8 cellular contexts compared by ENCODE assay signal in the genomic region with DNA sequence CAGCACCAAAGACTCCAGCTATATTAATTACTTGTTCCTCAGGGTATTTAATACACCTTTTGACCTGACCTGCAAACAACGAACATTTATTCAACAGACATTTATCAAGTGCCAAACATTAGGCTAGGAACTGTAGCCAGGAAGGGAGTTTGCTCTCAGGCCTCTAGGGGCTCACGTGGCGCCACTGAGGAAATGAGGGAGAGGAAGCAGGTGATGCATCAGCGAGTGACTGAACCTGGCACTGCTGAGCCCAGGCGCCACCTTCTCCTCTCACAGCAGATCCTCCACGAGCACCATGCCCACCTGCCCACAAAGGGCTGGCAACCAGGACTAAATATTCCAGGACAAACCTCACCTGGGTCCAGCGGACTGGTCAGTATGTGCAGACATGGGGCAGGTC. TPM values are rescaled to one million over a fixed set of nuclear protein-coding genes. Genes with fewer than 3 reads are reported as not detected.
DNase-seq lines count a peak whose midpoint lies in the region; ATAC-seq lines count a peak whose summit lies in the region.

No MANE protein-coding gene starts in this region.

- no peaks in the 10 kb centered on the region for H3K27me3 Mint-ChIP-seq in activated T-cell treated with anti-CD3 and anti-CD28 coated beads, Interleukin-2, amount 50 U/mL, for 24 hours
- no peaks in the 10 kb centered on the region for H3K27me3 Mint-ChIP-seq in naive thymus-derived CD4-positive, alpha-beta T cell

- POLR2A ChIA-PET in naive thymus-derived CD4-positive, alpha-beta T cell (lab: Charles Lee), result interaction anchor here (0.5 kb wide), 1 partner anchor 50 kb away, joined by 4 read pairs; a partner anchor contains a TSS

- H3K4me3 Mint-ChIP-seq in activated T-cell treated with anti-CD3 and anti-CD28 coated beads, Interleukin-2, amount 50 U/mL, for 24 hours, result no peak overlapping the region
- no peak overlapping the region for H3K4me3 Mint-ChIP-seq in naive thymus-derived CD4-positive, alpha-beta T cell

- in situ Hi-C loops in T47D (cut with HindIII; ENCODE audit: low pct_unique_long_range_greater_than_20kb, low sequenced_read_pairs), result no loop called here

- no peak overlapping the region for H3K4me3 ChIP-seq in naive thymus-derived CD4-positive, alpha-beta T cell (ENCODE audit: low read length)

- H3K27me3 ChIP-seq in naive thymus-derived CD4-positive, alpha-beta T cell (ENCODE audit: control insufficient read depth in 2 of 2, insufficient read depth in 2 of 2, low read length in 2 of 2), result no peaks in the 10 kb centered on the region

- peaks cover 0 to 5% (median 3%) of the 10 kb centered on the region in 3 experiments for H3K9me3 ChIP-seq in naive thymus-derived CD4-positive, alpha-beta T cell (ENCODE audit: control insufficient read depth in 2 of 3, low read length in 3 of 3)

- H3K4me1 ChIP-seq in naive thymus-derived CD4-positive, alpha-beta T cell (ENCODE audit: control insufficient read depth in 2 of 2, insufficient read depth in 2 of 2, low read length in 2 of 2), result peaks cover 0 to 9% of the 10 kb centered on the region in 2 donors

- H3K36me3 Mint-ChIP-seq in activated T-cell treated with anti-CD3 and anti-CD28 coated beads, Interleukin-2, amount 50 U/mL, for 24 hours (ENCODE audit: low read depth), result peaks cover 86% of the 10 kb centered on the region
- H3K36me3 Mint-ChIP-seq in naive thymus-derived CD4-positive, alpha-beta T cell, result peaks cover 17 to 73% (median 53%) of the 10 kb centered on the region in 5 donors

- H3K9me3 Mint-ChIP-seq in activated T-cell treated with anti-CD3 and anti-CD28 coated beads, Interleukin-2, amount 50 U/mL, for 24 hours, result peaks cover 4% of the 10 kb centered on the region
- H3K9me3 Mint-ChIP-seq in naive thymus-derived CD4-positive, alpha-beta T cell, result peaks cover 0 to 20% (median 7%) of the 10 kb centered on the region in 11 donors

- no peak overlapping the region for H3K27ac Mint-ChIP-seq in activated T-cell treated with anti-CD3 and anti-CD28 coated beads, Interleukin-2, amount 50 U/mL, for 24 hours
- no peak overlapping the region for H3K27ac Mint-ChIP-seq in naive thymus-derived CD4-positive, alpha-beta T cell

- H3K27ac ChIP-seq in naive thymus-derived CD4-positive, alpha-beta T cell (ENCODE audit: low read depth, low read length), result no peak overlapping the region

- H3K36me3 ChIP-seq in naive thymus-derived CD4-positive, alpha-beta T cell (ENCODE audit: control insufficient read depth in 2 of 3, insufficient read depth in 3 of 3, low read length in 3 of 3), result peaks cover 0 to 44% (median 0%) of the 10 kb centered on the region in 3 experiments

- DNase-seq in activated T-cell treated with anti-CD3 and anti-CD28 coated beads, Interleukin-2, amount 50 U/mL, for 48 hours, result peak; percentile 32 to 46
- no peak for DNase-seq in activated T-cell treated with anti-CD3 and anti-CD28 coated beads, Interleukin-2, amount 50 U/mL, for 24 hours
- peak; percentile 9 for DNase-seq in HT1080 (ENCODE audit: low read depth)
- DNase-seq in T47D (ENCODE audit: low read depth in 1 of 2, low spot score in 1 of 2), result peak; percentile 21 to 57
- DNase-seq in naive thymus-derived CD4-positive, alpha-beta T cell, result no peak
- DNase-seq in NCI-H2107 treated with DMSO at 0.1 percent for 48 hours (lab: John Stamatoyannopoulos, UW; ENCODE audit: unreplicated experiment), result no peak

- CTCF ChIA-PET in naive thymus-derived CD4-positive, alpha-beta T cell (lab: Charles Lee), result no interaction called here

- intact Hi-C loops in naive thymus-derived CD4-positive, alpha-beta T cell (cut with micrococcal nuclease), result no loop called here

- peak; percentile 65 for ATAC-seq in naive thymus-derived CD4-positive, alpha-beta T cell
- ATAC-seq in HG03045 (IDR thresholded peaks at IDR 0.05; ENCODE audit: unreplicated experiment) (no peak), HG02678 (IDR thresholded peaks at IDR 0.05; ENCODE audit: unreplicated experiment) (no peak)

- peaks cover 16% of the 10 kb centered on the region for H3K4me1 Mint-ChIP-seq in activated T-cell treated with anti-CD3 and anti-CD28 coated beads, Interleukin-2, amount 50 U/mL, for 24 hours (ENCODE audit: low read depth)
- peaks cover 5 to 35% (median 18%) of the 10 kb centered on the region in 7 donors for H3K4me1 Mint-ChIP-seq in naive thymus-derived CD4-positive, alpha-beta T cell

RNA-seq across cellular contexts. Expression of a gene that starts 50.2 kb away (rescaled TPM):
- 36.6 and 37.7 TPM in 2 replicates for total RNA-seq in HT1080 (2014; rRNA removed; shearing (Covaris generic))
- 46.2 and 50.7 TPM in 2 replicates for polyA plus RNA-seq in HT1080 (2015; cell fraction: cytosol; rRNA removed)
- polyA plus RNA-seq in HT1080 (2015; cell fraction: nucleus; rRNA removed), result 28.8 and 30.7 TPM in 2 replicates
- 10 to 100 TPM; 42.7 to 59.4 (median 53.5) TPM for total RNA-seq in naive thymus-derived CD4-positive, alpha-beta T cell
- polyA plus RNA-seq in naive thymus-derived CD4-positive, alpha-beta T cell, result 10 to 100 TPM; 32.2 to 47.4 TPM

RNA-seq across cellular contexts. Expression of a gene that starts 50.7 kb away (rescaled TPM):
- total RNA-seq in HT1080 (2014; rRNA removed; shearing (Covaris generic)), result 6.6 and 14.1 TPM in 2 replicates
- 57.8 and 74.8 TPM in 2 replicates for polyA plus RNA-seq in HT1080 (2015; cell fraction: cytosol; rRNA removed)
- 51.4 and 58.2 TPM in 2 replicates for polyA plus RNA-seq in HT1080 (2015; cell fraction: nucleus; rRNA removed)
- total RNA-seq in naive thymus-derived CD4-positive, alpha-beta T cell, result 100 to 1,000 TPM in 2 of 5 experiments, 10 to 100 TPM in 3; 68.4 to 139 (median 81.9) TPM
- 10 to 100 TPM; 16.5 to 19.8 TPM for polyA plus RNA-seq in naive thymus-derived CD4-positive, alpha-beta T cell

Comparison
In these comparisons a context has a peak if more than half of its experiments do, and no peak if none do; other contexts are left out.
1. DNase-seq: peak in activated T-cell treated with anti-CD3 and anti-CD28 coated beads, Interleukin-2, amount 50 U/mL, for 48 hours (2 of 2), HT1080 (single experiment) and T47D (2 of 2); none in activated T-cell treated with anti-CD3 and anti-CD28 coated beads, Interleukin-2, amount 50 U/mL, for 24 hours (single experiment), naive thymus-derived CD4-positive, alpha-beta T cell (0 of 9) and NCI-H2107 treated with DMSO at 0.1 percent for 48 hours (single experiment).